36 cellular contexts compared by ENCODE assay signal in genomic region chr14:65440230-65440629, GRCh38.
"Had no signal": no experiment of that assay in that cellular context is flagged by ENCODE, and none has a peak within 500 bp of the region (broad histone marks: within the 10 kb centered on the region; RNA-seq: fewer than 3 reads in every experiment).

No MANE protein-coding gene starts in this region.

- H3K27ac Mint-ChIP-seq: activated B cell treated with CpG ODN at 0.5 μM for 24 hours; activated CD4-positive, alpha-beta memory T cell treated with anti-CD3 and anti-CD28 coated beads for 36 hours; activated CD8-positive, alpha-beta T cell treated with anti-CD3 and anti-CD28 coated beads for 36 hours; activated naive CD4-positive, alpha-beta T cell treated with anti-CD3 and anti-CD28 coated beads for 36 hours; activated T-helper 1 cell treated with anti-CD3 and anti-CD28 coated beads, Interleukin-12 subunit alpha, Interleukin-12 subunit beta, Interleukin-2, Interleukin-4 antibody, amounts not matched to agents 30 ng/mL and 10 ng/mL and 1 ng/mL, durations not matched to agents 14 hours and 24 hours and 36 hours; activated T-helper 17 cell treated with anti-CD3 and anti-CD28 coated beads, Interleukin-2, amount 50 U/mL, for 72 hours; T-helper 2 cell treated with Interferon-gamma antibody and Interleukin-4, amounts not matched to agents 5 μg/mL and 100 μg/mL, for 36 hours had no signal

- ATAC-seq: activated CD8-positive, alpha-beta T cell treated with anti-CD3 and anti-CD28 coated beads for 36 hours; activated naive CD4-positive, alpha-beta T cell treated with anti-CD3 and anti-CD28 coated beads, Interleukin-2, amount 50 U/mL, for 72 hours; activated T-cell treated with anti-CD3 and anti-CD28 coated beads, Interleukin-2, amount 50 U/mL, for 4 hours; activated T-cell treated with anti-CD3 and anti-CD28 coated beads, Interleukin-2, amount 50 U/mL, for 72 hours; activated T-helper 17 cell treated with anti-CD3 and anti-CD28 coated beads, Interleukin-2, amount 50 U/mL, for 72 hours; body of pancreas had no signal

- H3K9me3 Mint-ChIP-seq: activated T-cell treated with anti-CD3 and anti-CD28 coated beads, Interleukin-2, amount 50 U/mL, for 4 hours; activated T-helper 17 cell treated with anti-CD3 and anti-CD28 coated beads, Interleukin-2, amount 50 U/mL, for 72 hours had no signal

- DNase-seq: activated B cell treated with CpG ODN at 0.5 μM for 24 hours; activated CD4-positive, alpha-beta memory T cell treated with anti-CD3 and anti-CD28 coated beads for 36 hours; activated CD4-positive, alpha-beta T cell treated with anti-CD3 and anti-CD28 coated beads for 4 hours; activated CD4-positive, alpha-beta T cell treated with anti-CD3 and anti-CD28 coated beads, Interleukin-2, amount 10 ng/mL, durations not matched to agents 24 days and 14 days; activated CD4-positive, alpha-beta T cell treated with anti-CD3 and anti-CD28 coated beads, Interleukin-2, amount 50 U/mL, for 1 hour; activated CD4-positive, alpha-beta T cell treated with anti-CD3 and anti-CD28 coated beads, Interleukin-2, amount 50 U/mL, for 4 hours; activated CD4-positive, CD25-positive, alpha-beta regulatory T cell treated with anti-CD3 and anti-CD28 coated beads, Interleukin-2, amount 50 U/mL, for 72 hours; activated CD8-positive, alpha-beta memory T cell treated with anti-CD3 and anti-CD28 coated beads, Interleukin-2, amount 50 U/mL, for 4 hours; activated CD8-positive, alpha-beta T cell treated with anti-CD3 and anti-CD28 coated beads for 36 hours; activated effector memory CD4-positive, alpha-beta T cell treated with anti-CD3 and anti-CD28 coated beads, Interleukin-2, amount 50 U/mL, for 16 hours; activated gamma-delta T cell treated with Interleukin-2 at 50 U/mL for 16 hours; activated naive CD4-positive, alpha-beta T cell; activated naive CD4-positive, alpha-beta T cell treated with anti-CD3 and anti-CD28 coated beads for 36 hours; activated naive CD4-positive, alpha-beta T cell treated with anti-CD3 and anti-CD28 coated beads, Interleukin-2, amount 50 U/mL, for 16 hours; activated T-cell treated with anti-CD3 and anti-CD28 coated beads for 4 hours; activated T-cell treated with anti-CD3 and anti-CD28 coated beads, Interleukin-2, amount 50 U/mL, for 1 hour; activated T-cell treated with anti-CD3 and anti-CD28 coated beads, Interleukin-2, amount 50 U/mL, for 4 hours; activated T-cell treated with anti-CD3 and anti-CD28 coated beads, Interleukin-2, amount 50 U/mL, for 72 hours; adrenal gland; amniotic stem cell; aorta; body of pancreas; brain microvascular endothelial cell; central memory CD4-positive, alpha-beta T cell; T-helper 1 cell; T-helper 2 cell; T-helper 9 cell had no signal

- H3K4me1 ChIP-seq: breast epithelium had no signal

- H3K27ac ChIP-seq: adrenal gland, body of pancreas, brain microvascular endothelial cell, breast epithelium, VCaP had no signal

- H3K27me3 Mint-ChIP-seq: activated B cell treated with CpG ODN at 0.5 μM for 24 hours; activated CD4-positive, alpha-beta memory T cell treated with anti-CD3 and anti-CD28 coated beads for 36 hours; activated CD4-positive, alpha-beta T cell treated with anti-CD3 and anti-CD28 coated beads, Interleukin-2, amount 10 ng/mL, durations not matched to agents 24 days and 14 days; activated CD8-positive, alpha-beta T cell treated with anti-CD3 and anti-CD28 coated beads for 36 hours; activated T-helper 17 cell treated with anti-CD3 and anti-CD28 coated beads, Interleukin-2, amount 50 U/mL, for 72 hours had no signal

- H3K36me3 ChIP-seq: adrenal gland, brain microvascular endothelial cell, breast epithelium had no signal

- FAIRE-seq: astrocyte, TTC549 had no signal

- H3K4me3 Mint-ChIP-seq: activated B cell treated with CpG ODN at 0.5 μM for 24 hours; activated CD4-positive, alpha-beta memory T cell treated with anti-CD3 and anti-CD28 coated beads for 36 hours; activated CD4-positive, alpha-beta T cell treated with anti-CD3 and anti-CD28 coated beads, Interleukin-2, amount 10 ng/mL, durations not matched to agents 24 days and 14 days; activated CD8-positive, alpha-beta T cell treated with anti-CD3 and anti-CD28 coated beads for 36 hours; activated naive CD4-positive, alpha-beta T cell treated with anti-CD3 and anti-CD28 coated beads for 36 hours; activated T-cell treated with anti-CD3 and anti-CD28 coated beads, Interleukin-2, amount 50 U/mL, for 4 hours; activated T-cell treated with anti-CD3 and anti-CD28 coated beads, Interleukin-2, amount 50 U/mL, for 72 hours; activated T-helper 1 cell treated with anti-CD3 and anti-CD28 coated beads, Interleukin-12 subunit alpha, Interleukin-12 subunit beta, Interleukin-2, Interleukin-4 antibody, amounts not matched to agents 30 ng/mL and 10 ng/mL and 1 ng/mL, durations not matched to agents 14 hours and 24 hours and 36 hours; activated T-helper 17 cell treated with anti-CD3 and anti-CD28 coated beads, Interleukin-2, amount 50 U/mL, for 72 hours; T-helper 1 cell treated with Interleukin-12 subunit alpha and Interleukin-12 subunit beta and Interleukin-4 antibody, amounts not matched to agents 30 μg/mL and 1 μg/mL, for 36 hours; T-helper 2 cell treated with Interferon-gamma antibody and Interleukin-4, amounts not matched to agents 5 μg/mL and 100 μg/mL, for 36 hours had no signal

- H3K4me3 ChIP-seq: adrenal gland, body of pancreas, breast epithelium had no signal

- H3K9me3 ChIP-seq: adrenal gland, body of pancreas, breast epithelium had no signal

- H3K27me3 ChIP-seq: adrenal gland, body of pancreas, brain microvascular endothelial cell, breast epithelium had no signal
